ENCODE assay signal across 12 cellular contexts in the genomic region with DNA sequence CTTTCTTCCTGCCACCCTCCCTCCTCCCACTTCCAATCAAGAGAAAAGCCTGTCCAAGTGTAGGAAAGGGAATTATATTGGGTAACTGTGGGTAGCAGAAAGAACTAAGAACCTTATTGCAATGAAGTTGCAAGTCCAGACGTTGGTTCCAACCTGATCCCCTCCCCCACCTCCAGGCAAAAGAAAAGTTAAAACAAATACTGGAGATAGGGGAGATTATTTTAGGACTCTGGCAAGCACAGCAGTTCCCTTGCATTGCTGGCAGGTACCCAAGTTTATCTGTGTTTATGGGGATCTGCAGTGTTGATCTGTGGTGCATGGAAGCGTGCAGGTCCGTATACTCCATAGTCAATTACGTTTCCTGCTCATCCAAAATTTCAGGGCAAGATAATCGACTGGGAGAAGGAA.
DNase-seq lines count a peak whose midpoint lies in the region; ATAC-seq and TF ChIP-seq lines count a peak whose summit lies in the region.
"Had no signal": no experiment of that assay in that cellular context is flagged by ENCODE, and none has a peak within 500 bp of the region (broad histone marks: within the 10 kb centered on the region; RNA-seq: fewer than 3 reads in every experiment).

No MANE protein-coding gene starts in this region.

- H3K4me3 ChIP-seq in SK-N-MC (peak overlapping the region; percentile 29; the same call in 1 of the 2 replicates), hepatocyte (no peak overlapping the region), MM.1S (ENCODE audit: low read length) (no peak overlapping the region)

- H3K36me3 Mint-ChIP-seq in stimulated activated naive B cell treated with anti-CD40 and anti-IgM and Interleukin-4, amounts not matched to agents 10 μg/mL and 1 μg/mL and 100 μg/mL, for 72 hours: no peaks in the 10 kb centered on the region

- H2AFZ ChIP-seq in hepatocyte (no peak overlapping the region), MM.1S (ENCODE audit: low read length) (no peak overlapping the region)

- H3K27me3 ChIP-seq in hepatocyte (no peaks in the 10 kb centered on the region), MM.1S (replicated peaks; ENCODE audit: insufficient read depth, low read length) (no peaks in the 10 kb centered on the region)

- H3K9ac ChIP-seq in SK-N-MC (ENCODE audit: insufficient read length) (no peak overlapping the region), MM.1S (ENCODE audit: low read length) (no peak overlapping the region)

- H3K27ac ChIP-seq in SK-N-MC (no peak overlapping the region), hepatocyte (no peak overlapping the region), MM.1S (ENCODE audit: low read length) (no peak overlapping the region)

- no peaks in the 10 kb centered on the region for H3K27me3 Mint-ChIP-seq in stimulated activated naive B cell treated with anti-CD40 and anti-IgM and Interleukin-4, amounts not matched to agents 10 μg/mL and 1 μg/mL and 100 μg/mL, for 72 hours

- peak overlapping the region; percentile 15 to 33 for H3K4me3 Mint-ChIP-seq in stimulated activated naive B cell treated with anti-CD40 and anti-IgM and Interleukin-4, amounts not matched to agents 10 μg/mL and 1 μg/mL and 100 μg/mL, for 72 hours

- TF ChIP-seq CTCF in hepatocyte (IDR thresholded peaks at IDR 0.05; ENCODE audit: poor library complexity) (no peak), MM.1S (IDR thresholded peaks at IDR 0.05; ENCODE audit: low read length) (no peak)

- no peaks in the 10 kb centered on the region for H3F3A ChIP-seq in MM.1S (ENCODE audit: insufficient read depth, low read length)

- H3K9me3 ChIP-seq in SK-N-MC (ENCODE audit: low read depth, low read length) (no peaks in the 10 kb centered on the region), hepatocyte (ENCODE audit: low read depth) (no peaks in the 10 kb centered on the region), MM.1S (replicated peaks; ENCODE audit: insufficient read depth, low read length) (no peaks in the 10 kb centered on the region)

- no peaks in the 10 kb centered on the region for H4K20me1 ChIP-seq in hepatocyte (ENCODE audit: insufficient read depth, poor library complexity, severe bottlenecking)
- H4K20me1 ChIP-seq in MM.1S (ENCODE audit: insufficient read depth, low read length): no peaks in the 10 kb centered on the region

- H3K9me2 ChIP-seq in hepatocyte (replicated peaks; ENCODE audit: insufficient read depth) (no peaks in the 10 kb centered on the region), MM.1S (replicated peaks; ENCODE audit: insufficient read depth, low read length) (no peaks in the 10 kb centered on the region)

- peak overlapping the region; percentile 33 for H3K27ac Mint-ChIP-seq in stimulated activated naive B cell treated with anti-CD40 and anti-IgM and Interleukin-4, amounts not matched to agents 10 μg/mL and 1 μg/mL and 100 μg/mL, for 72 hours

- H3K79me2 ChIP-seq in hepatocyte: no peaks in the 10 kb centered on the region
- H3K79me2 ChIP-seq in MM.1S (ENCODE audit: low read length): no peaks in the 10 kb centered on the region

- H3K4me1 Mint-ChIP-seq in stimulated activated naive B cell treated with anti-CD40 and anti-IgM and Interleukin-4, amounts not matched to agents 10 μg/mL and 1 μg/mL and 100 μg/mL, for 72 hours: peaks cover 46 to 87% of the 10 kb centered on the region in 2 donors

- H3K4me1 ChIP-seq in hepatocyte (ENCODE audit: insufficient read depth) (peaks cover 16% of the 10 kb centered on the region), MM.1S (ENCODE audit: low read length) (no peaks in the 10 kb centered on the region)

- peak overlapping the region; percentile 2 for H3K4me2 ChIP-seq in hepatocyte
- no peak overlapping the region for H3K4me2 ChIP-seq in MM.1S (ENCODE audit: low read depth, low read length)

- peak; percentile 12 for DNase-seq in NCI-H2171 treated with DMSO at 0.1 percent for 48 hours (lab: John Stamatoyannopoulos, UW)
- DNase-seq in NCI-H2171 (lab: John Stamatoyannopoulos, UW): no peak
- DNase-seq in SK-N-MC (ENCODE audit: low read depth, low spot score): no peak
- DNase-seq in hepatocyte (ENCODE audit: low spot score): peak; percentile 38
- DNase-seq in stimulated activated naive B cell treated with anti-CD40 and anti-IgM and Interleukin-4, amounts not matched to agents 10 μg/mL and 1 μg/mL and 100 μg/mL, for 72 hours: no peak
- DNase-seq in MM.1S: no peak
- no peak for DNase-seq in activated naive CD4-positive, alpha-beta T cell (lab: John Stamatoyannopoulos, UW)
- no peak for DNase-seq in kidney glomerular epithelial cell (lab: John Stamatoyannopoulos, UW)
- DNase-seq: activated CD4-positive, CD25-positive, alpha-beta regulatory T cell; DND-41; trophoblast cell had no signal

- peak; percentile 24 to 28 for ATAC-seq in stimulated activated naive B cell treated with anti-CD40 and anti-IgM and Interleukin-4, amounts not matched to agents 10 μg/mL and 1 μg/mL and 100 μg/mL, for 72 hours (replicated peaks)
- ATAC-seq: HCT116 had no signal

- H3K9me3 Mint-ChIP-seq in stimulated activated naive B cell treated with anti-CD40 and anti-IgM and Interleukin-4, amounts not matched to agents 10 μg/mL and 1 μg/mL and 100 μg/mL, for 72 hours: no peaks in the 10 kb centered on the region

- WGBS in hepatocyte (ENCODE audit: low lambda C conversion rate, missing lambda C conversion rate): 25% methylated on average over 5 of the region's 5 CpGs

- no peaks in the 10 kb centered on the region for H3K36me3 ChIP-seq in SK-N-MC (ENCODE audit: insufficient read depth, low read length)
- no peaks in the 10 kb centered on the region for H3K36me3 ChIP-seq in hepatocyte (replicated peaks; ENCODE audit: insufficient read depth, low read depth)
- no peaks in the 10 kb centered on the region for H3K36me3 ChIP-seq in MM.1S (replicated peaks; ENCODE audit: insufficient read depth, low read length)

Comparison
In these comparisons a context has a peak if more than half of its experiments do, and no peak if none do; other contexts are left out.
1. DNase-seq: peak in NCI-H2171 treated with DMSO at 0.1 percent for 48 hours (single experiment) and hepatocyte (single experiment); none in NCI-H2171 (single experiment), SK-N-MC (single experiment), stimulated activated naive B cell treated with anti-CD40 and anti-IgM and Interleukin-4, amounts not matched to agents 10 μg/mL and 1 μg/mL and 100 μg/mL, for 72 hours (single experiment), MM.1S (single experiment), activated naive CD4-positive, alpha-beta T cell (0 of 4) and kidney glomerular epithelial cell (single experiment).